In the genomic region with DNA sequence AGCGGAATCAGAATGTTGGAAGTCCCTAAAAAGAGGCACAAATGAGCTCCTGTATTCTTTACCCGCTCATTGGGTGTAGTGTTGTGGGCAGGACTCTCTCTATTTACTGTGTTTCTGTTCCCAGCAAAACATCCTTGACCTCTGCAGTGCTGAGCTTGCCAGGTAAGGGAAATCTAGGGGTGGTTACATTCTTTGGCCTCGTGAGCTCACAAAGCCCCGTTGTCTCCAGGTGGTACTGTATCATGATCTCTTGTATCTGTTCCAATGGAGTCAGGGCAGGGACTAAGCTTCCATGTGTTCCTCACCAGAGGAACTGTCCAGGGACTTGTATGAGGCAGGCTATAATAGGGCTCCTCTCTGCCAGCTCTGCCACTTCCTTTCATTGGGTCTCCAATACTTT, we compare ENCODE assay signal across 7 cellular contexts. TPM values are rescaled to one million over a fixed set of nuclear protein-coding genes. Genes with fewer than 3 reads are reported as not detected.
"Had no signal": no experiment of that assay in that cellular context is flagged by ENCODE, and none has a peak within 500 bp of the region (broad histone marks: within the 10 kb centered on the region; RNA-seq: fewer than 3 reads in every experiment).

No MANE protein-coding gene starts in this region.

- H2AFZ ChIP-seq: GM23248 had no signal

- H3K27ac ChIP-seq: GM23248, HL-60 had no signal

- H3K4me3 ChIP-seq: GM23248 had no signal

- DNase-seq: GM23248, H9, HCEC 1CT, KBM-7 had no signal

- H3K9ac ChIP-seq: GM23248 had no signal

RNA-seq across cellular contexts. Expression of a gene that starts 11.8 kb away (rescaled TPM):
- total RNA-seq: GM23248, H1, H9, HT1080 had no signal

RNA-seq across cellular contexts. Expression of a gene that starts 23.6 kb away (rescaled TPM):
- total RNA-seq: GM23248, H1, H9, HT1080 had no signal

RNA-seq across cellular contexts. Expression of a gene that starts 34.5 kb away (rescaled TPM):
- total RNA-seq: GM23248, H1, H9, HT1080 had no signal

RNA-seq across cellular contexts. Expression of a gene that starts 44.7 kb away (rescaled TPM):
- total RNA-seq: GM23248, H1, H9, HT1080 had no signal

RNA-seq across cellular contexts. Expression of a gene that starts 49.6 kb away (rescaled TPM):
- total RNA-seq: GM23248, H1, H9, HT1080 had no signal
